In the genomic region with DNA sequence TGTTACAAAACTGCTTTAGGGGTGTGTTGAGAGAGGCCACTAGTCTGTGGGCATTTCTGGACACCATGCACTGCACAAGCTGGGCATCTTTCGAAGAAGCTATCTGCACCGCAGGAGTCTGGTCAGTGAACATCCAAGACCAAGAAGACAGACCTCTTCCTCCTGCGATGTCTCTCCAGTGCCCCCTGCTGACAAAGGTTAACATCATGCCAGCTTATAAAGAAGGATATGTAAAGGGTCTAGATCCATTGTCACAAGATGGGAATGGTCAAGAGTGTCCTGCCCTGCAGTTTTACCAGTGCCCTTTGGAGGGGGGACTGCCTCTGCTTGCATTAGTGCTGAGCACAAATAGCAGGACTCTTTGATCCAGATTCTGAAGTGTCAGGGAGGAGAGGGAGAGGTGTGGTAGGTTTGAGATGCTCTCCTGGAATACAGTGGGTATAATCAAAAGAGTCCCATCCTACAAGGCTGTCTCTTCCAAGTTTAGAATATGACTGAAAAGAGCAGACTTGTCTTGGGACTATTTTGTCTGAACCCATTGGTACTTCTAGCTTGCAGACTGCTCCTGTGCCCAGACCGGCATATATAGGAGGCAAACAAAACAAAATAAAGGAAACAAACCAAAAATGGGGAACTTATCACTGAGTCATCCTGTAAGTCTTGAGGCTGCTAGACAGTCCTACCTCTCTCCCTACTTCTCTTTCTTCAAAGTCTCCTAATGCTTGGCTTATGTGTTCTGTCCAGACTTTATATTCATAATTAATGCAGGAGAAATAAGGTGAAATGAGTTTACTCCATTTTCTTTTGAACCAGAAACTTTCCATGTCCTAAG, we compare ENCODE assay signal across 8 cellular contexts.
DNase-seq lines count a peak whose midpoint lies in the region; ATAC-seq and TF ChIP-seq lines count a peak whose summit lies in the region.

No MANE protein-coding gene starts in this region.

- no peak overlapping the region for H3K27ac ChIP-seq in breast epithelium

- H3K4me3 ChIP-seq in breast epithelium: no peak overlapping the region

- peak in 2 of 3 donors; percentile 16 to 27 for TF ChIP-seq CTCF in breast epithelium (IDR thresholded peaks at IDR 0.05)

- no peaks in the 10 kb centered on the region for H3K9me3 Mint-ChIP-seq in activated naive CD4-positive, alpha-beta T cell treated with anti-CD3 and anti-CD28 coated beads, Interleukin-2, amount 10 ng/mL, durations not matched to agents 7 days and 5 days

- DNase-seq in activated naive CD4-positive, alpha-beta T cell treated with anti-CD3 and anti-CD28 coated beads, Interleukin-2, amount 10 ng/mL, durations not matched to agents 7 days and 5 days: peak; percentile 21
- DNase-seq in activated naive CD4-positive, alpha-beta T cell treated with Interleukin-2 at 50 U/mL for 16 hours: no peak
- DNase-seq in NCI-H82 treated with DMSO at 0.1 percent for 48 hours (lab: John Stamatoyannopoulos, UW; ENCODE audit: unreplicated experiment): peak; percentile 18
- DNase-seq in breast epithelium (ENCODE audit: low spot score in 2 of 2): no peak
- DNase-seq in islet precursor cell: peak; percentile 87
- peak; percentile 49 for DNase-seq in ureter (ENCODE audit: low spot score)

- H3K4me1 Mint-ChIP-seq in activated naive CD4-positive, alpha-beta T cell treated with anti-CD3 and anti-CD28 coated beads, Interleukin-2, amount 10 ng/mL, durations not matched to agents 7 days and 5 days: no peaks in the 10 kb centered on the region

- no peaks in the 10 kb centered on the region for H3K27me3 Mint-ChIP-seq in activated naive CD4-positive, alpha-beta T cell treated with anti-CD3 and anti-CD28 coated beads, Interleukin-2, amount 10 ng/mL, durations not matched to agents 7 days and 5 days

- TF ChIP-seq POLR2A in breast epithelium (IDR thresholded peaks at IDR 0.05): no peak

- CTCF ChIA-PET in activated naive CD4-positive, alpha-beta T cell treated with anti-CD3 and anti-CD28 coated beads, Interleukin-2, amount 10 ng/mL, durations not matched to agents 7 days and 5 days (lab: Charles Lee): interaction anchor here (1.2 kb wide), 1 partner anchor 1145 kb away, joined by 3 read pairs; no protein-coding TSS in a partner anchor

- no peaks in the 10 kb centered on the region for H3K4me1 ChIP-seq in breast epithelium

- H3K9me3 ChIP-seq in breast epithelium: no peaks in the 10 kb centered on the region

- no peaks in the 10 kb centered on the region for H3K36me3 Mint-ChIP-seq in activated naive CD4-positive, alpha-beta T cell treated with anti-CD3 and anti-CD28 coated beads, Interleukin-2, amount 10 ng/mL, durations not matched to agents 7 days and 5 days

- H3K27me3 ChIP-seq in breast epithelium: no peaks in the 10 kb centered on the region

- ATAC-seq in HG03066 (IDR thresholded peaks at IDR 0.05; ENCODE audit: low read depth, unreplicated experiment): peak; percentile 73
- ATAC-seq in GM21737 (IDR thresholded peaks at IDR 0.05; ENCODE audit: unreplicated experiment): no peak

- H3K4me3 Mint-ChIP-seq in activated naive CD4-positive, alpha-beta T cell treated with anti-CD3 and anti-CD28 coated beads, Interleukin-2, amount 10 ng/mL, durations not matched to agents 7 days and 5 days: no peak overlapping the region

- H3K27ac Mint-ChIP-seq in activated naive CD4-positive, alpha-beta T cell treated with anti-CD3 and anti-CD28 coated beads, Interleukin-2, amount 10 ng/mL, durations not matched to agents 7 days and 5 days: no peak overlapping the region

- intact Hi-C loops in breast epithelium (cut with DNase I; ENCODE audit: low total_unique reads): no loop called here

- H3K36me3 ChIP-seq in breast epithelium: no peaks in the 10 kb centered on the region

Comparison
In these comparisons a context has a peak if more than half of its experiments do, and no peak if none do; other contexts are left out.
1. DNase-seq: peak in activated naive CD4-positive, alpha-beta T cell treated with anti-CD3 and anti-CD28 coated beads, Interleukin-2, amount 10 ng/mL, durations not matched to agents 7 days and 5 days (single experiment), NCI-H82 treated with DMSO at 0.1 percent for 48 hours (single experiment), islet precursor cell (single experiment) and ureter (single experiment); none in activated naive CD4-positive, alpha-beta T cell treated with Interleukin-2 at 50 U/mL for 16 hours (single experiment) and breast epithelium (0 of 2).